Comparison of ENCODE assay signal across 29 cellular contexts in genomic region chr16:57510016-57510871, GRCh38. TPM values are rescaled to one million over a fixed set of nuclear protein-coding genes. Genes with fewer than 3 reads are reported as not detected.
DNase-seq lines count a peak whose midpoint lies in the region; ATAC-seq, FAIRE-seq and TF ChIP-seq lines count a peak whose summit lies in the region.
"Had no signal": no experiment of that assay in that cellular context is flagged by ENCODE, and none has a peak within 500 bp of the region (broad histone marks: within the 10 kb centered on the region; RNA-seq: fewer than 3 reads in every experiment).

No MANE protein-coding gene starts in this region.

- peak overlapping the region in 8 of 11 experiments; percentile 0 to 37 (median 6); a peak in 6 of 22 replicates for H3K4me2 ChIP-seq in BLaER1 treated with 17β-estradiol and CSF1 and Interleukin-3, amounts not matched to agents 10 nM and 100 nM

- DNase-seq in NT2/D1 (ENCODE audit: low read depth, low spot score) = no peak
- peak; percentile 50 for DNase-seq in kidney
- DNase-seq in neural crest cell (ENCODE audit: low read depth, low spot score) = no peak
- no peak for DNase-seq in amygdala (lab: John Stamatoyannopoulos, UW)
- DNase-seq in NCI-H526 (lab: John Stamatoyannopoulos, UW) = no peak
- no peak for DNase-seq in adrenal gland
- DNase-seq: activated CD4-positive, alpha-beta T cell treated with anti-CD3 and anti-CD28 coated beads for 36 hours; activated gamma-delta T cell; body of pancreas; Calu3; effector memory CD4-positive, alpha-beta T cell; foreskin keratinocyte; HCEC 1CT; heart right ventricle; left ventricle myocardium superior; NCI-H510A; nucleus accumbens had no signal

- no peak for FAIRE-seq in kidney (lab: Jason Lieb, UNC)
- FAIRE-seq: RCC 7860 had no signal

- H3K27ac ChIP-seq in BLaER1 treated with 17β-estradiol and CSF1 and Interleukin-3, amounts not matched to agents 10 nM and 100 nM = no peak overlapping the region
- no peak overlapping the region for H3K27ac ChIP-seq in kidney (ENCODE audit: low read depth in 2 of 2, low read length in 2 of 2)
- no peak overlapping the region for H3K27ac ChIP-seq in adrenal gland
- H3K27ac ChIP-seq: body of pancreas, C4-2B, foreskin keratinocyte, heart right ventricle, SJSA1, tibial nerve had no signal

- TF ChIP-seq CTCF in kidney (IDR thresholded peaks at IDR 0.05; ENCODE audit: borderline replicate concordance, extremely low read depth, insufficient read depth) (no peak), neural crest cell (conservative IDR thresholded peaks at IDR 0.05) (no peak), adrenal gland (IDR thresholded peaks at IDR 0.05) (no peak)

- no peaks in the 10 kb centered on the region for H3K27me3 ChIP-seq in BLaER1 treated with 17β-estradiol and CSF1 and Interleukin-3, amounts not matched to agents 10 nM and 100 nM
- H3K27me3 ChIP-seq in NT2/D1 (ENCODE audit: insufficient read depth, insufficient read length) = no peaks in the 10 kb centered on the region
- H3K27me3 ChIP-seq in adrenal gland = no peaks in the 10 kb centered on the region
- H3K27me3 ChIP-seq: body of pancreas, heart right ventricle, SJSA1 had no signal

- peak overlapping the region; percentile 12 for H3K27ac Mint-ChIP-seq in neural crest cell (ENCODE audit: unreplicated experiment)
- H3K27ac Mint-ChIP-seq: activated CD4-positive, alpha-beta T cell treated with anti-CD3 and anti-CD28 coated beads for 36 hours; stimulated activated naive CD8-positive, alpha-beta T cell treated with anti-CD3 and anti-CD28 coated beads, Interleukin-15, Interleukin-2, amounts not matched to agents 100 ng/mL and 50 ng/mL, for 24 hours; T-helper 1 cell treated with Interleukin-12 subunit alpha and Interleukin-12 subunit beta and Interleukin-4 antibody, amounts not matched to agents 30 μg/mL and 1 μg/mL, for 36 hours had no signal

- H3K9me3 ChIP-seq in BLaER1 treated with 17β-estradiol and CSF1 and Interleukin-3, amounts not matched to agents 10 nM and 100 nM (replicated peaks in 1 of 11) = no peaks in the 10 kb centered on the region
- H3K9me3 ChIP-seq in NT2/D1 (ENCODE audit: insufficient read depth, low read length) (no peaks in the 10 kb centered on the region), kidney (ENCODE audit: control insufficient read depth in 1 of 2, low read length in 2 of 2) (no peaks in the 10 kb centered on the region), adrenal gland (replicated peaks in 1 of 3) (no peaks in the 10 kb centered on the region)
- H3K9me3 ChIP-seq: body of pancreas, heart right ventricle, SJSA1, tibial nerve had no signal

- peaks cover 29% of the 10 kb centered on the region for H3K4me1 Mint-ChIP-seq in neural crest cell
- H3K4me1 Mint-ChIP-seq: activated CD4-positive, alpha-beta T cell treated with anti-CD3 and anti-CD28 coated beads for 36 hours had no signal

- no peaks in the 10 kb centered on the region for H3K9me3 Mint-ChIP-seq in neural crest cell
- H3K9me3 Mint-ChIP-seq: stimulated activated naive CD8-positive, alpha-beta T cell treated with anti-CD3 and anti-CD28 coated beads, Interleukin-15, Interleukin-2, amounts not matched to agents 100 ng/mL and 50 ng/mL, for 24 hours; T-helper 1 cell treated with Interleukin-12 subunit alpha and Interleukin-12 subunit beta and Interleukin-4 antibody, amounts not matched to agents 30 μg/mL and 1 μg/mL, for 36 hours had no signal

- H3K9ac ChIP-seq in BLaER1 treated with 17β-estradiol and CSF1 and Interleukin-3, amounts not matched to agents 10 nM and 100 nM = no peak overlapping the region; a peak in 1 of 22 replicates
- H3K9ac ChIP-seq in NT2/D1 (ENCODE audit: insufficient read length, low read depth) (peak overlapping the region; percentile 51), kidney (ENCODE audit: low read length in 2 of 2) (no peak overlapping the region)

- ATAC-seq in HG03025 (IDR thresholded peaks at IDR 0.05; ENCODE audit: low FRiP score, unreplicated experiment) = no peak
- ATAC-seq: activated CD4-positive, alpha-beta T cell treated with anti-CD3 and anti-CD28 coated beads for 36 hours; body of pancreas; esophagus mucosa; foreskin keratinocyte had no signal

- no peaks in the 10 kb centered on the region for H3K27me3 Mint-ChIP-seq in neural crest cell (ENCODE audit: low read depth)
- H3K27me3 Mint-ChIP-seq: activated CD4-positive, alpha-beta T cell treated with anti-CD3 and anti-CD28 coated beads for 36 hours; stimulated activated naive CD8-positive, alpha-beta T cell treated with anti-CD3 and anti-CD28 coated beads, Interleukin-15, Interleukin-2, amounts not matched to agents 100 ng/mL and 50 ng/mL, for 24 hours had no signal

- H3K36me3 Mint-ChIP-seq in neural crest cell (ENCODE audit: low read depth) = no peaks in the 10 kb centered on the region

- H3K4me1 ChIP-seq in BLaER1 treated with 17β-estradiol and CSF1 and Interleukin-3, amounts not matched to agents 10 nM and 100 nM = peaks cover 6 to 34% (median 22%) of the 10 kb centered on the region in 10 experiments; a peak in 18 of 20 replicates
- H3K4me1 ChIP-seq in NT2/D1 (ENCODE audit: insufficient read depth, insufficient read length) = peaks cover 32% of the 10 kb centered on the region
- peaks cover 11 to 26% of the 10 kb centered on the region in 2 donors for H3K4me1 ChIP-seq in kidney (ENCODE audit: control insufficient read depth in 1 of 2, insufficient read depth in 1 of 2, low read depth in 1 of 2, low read length in 2 of 2)
- no peaks in the 10 kb centered on the region for H3K4me1 ChIP-seq in adrenal gland (replicated peaks in 1 of 2)
- H3K4me1 ChIP-seq: body of pancreas, foreskin keratinocyte, tibial nerve had no signal

- peaks cover 0 to 35% (median 10%) of the 10 kb centered on the region in 11 experiments; a peak in 8 of 22 replicates for H3K36me3 ChIP-seq in BLaER1 treated with 17β-estradiol and CSF1 and Interleukin-3, amounts not matched to agents 10 nM and 100 nM
- peaks cover 12% of the 10 kb centered on the region for H3K36me3 ChIP-seq in NT2/D1 (ENCODE audit: insufficient read depth, insufficient read length, low read length)
- peaks cover 0 to 3% of the 10 kb centered on the region in 2 donors for H3K36me3 ChIP-seq in kidney (ENCODE audit: control insufficient read depth in 1 of 2, insufficient read depth in 2 of 2, low read length in 2 of 2)
- H3K36me3 ChIP-seq in adrenal gland (replicated peaks in 1 of 2) = no peaks in the 10 kb centered on the region

- no peak for TF ChIP-seq POLR2A in adrenal gland (IDR thresholded peaks at IDR 0.05)

- no peaks in the 10 kb centered on the region for H4K20me1 ChIP-seq in BLaER1 treated with 17β-estradiol and CSF1 and Interleukin-3, amounts not matched to agents 10 nM and 100 nM

- intact Hi-C loops in kidney (cut with DNase I) = loop anchor here (10.0 kb wide), 1 partner anchor 95 kb away; no protein-coding TSS in a partner anchor
- intact Hi-C loops in adrenal gland (cut with DNase I) = loop anchor here in 1 of 2 donors (10.0 kb wide), 1 partner anchor 205 kb away; no protein-coding TSS in a partner anchor

- H3K4me3 Mint-ChIP-seq in neural crest cell = no peak overlapping the region
- H3K4me3 Mint-ChIP-seq: activated CD4-positive, alpha-beta T cell treated with anti-CD3 and anti-CD28 coated beads for 36 hours; stimulated activated naive CD8-positive, alpha-beta T cell treated with anti-CD3 and anti-CD28 coated beads, Interleukin-15, Interleukin-2, amounts not matched to agents 100 ng/mL and 50 ng/mL, for 24 hours; T-helper 1 cell treated with Interleukin-12 subunit alpha and Interleukin-12 subunit beta and Interleukin-4 antibody, amounts not matched to agents 30 μg/mL and 1 μg/mL, for 36 hours had no signal

- WGBS in adrenal gland, 4 donors = 62 to 71% (median 66%) methylated on average over 8 to 10 of the region's 10 CpGs

- H3K4me3 ChIP-seq in BLaER1 treated with 17β-estradiol and CSF1 and Interleukin-3, amounts not matched to agents 10 nM and 100 nM = no peak overlapping the region
- H3K4me3 ChIP-seq in NT2/D1 (ENCODE audit: insufficient read length, low read depth) (no peak overlapping the region), kidney (ENCODE audit: low read length in 2 of 2) (no peak overlapping the region), adrenal gland (no peak overlapping the region)
- H3K4me3 ChIP-seq: body of pancreas, heart right ventricle, SJSA1, tibial nerve had no signal

RNA-seq across cellular contexts. Expression of gene DOK4, which starts 24.0 kb away (rescaled TPM):
- 63.7 TPM for total RNA-seq in kidney
- polyA plus RNA-seq in kidney (ENCODE audit: insufficient read depth, low read depth, low replicate concordance) = 57.2 TPM
- 20.4 and 22.7 TPM in 2 replicates for total RNA-seq in neural crest cell
- total RNA-seq in adrenal gland = 10 to 100 TPM in 7 of 8 donors, 1 to 10 TPM in 1; 8.8 to 36.1 (median 17.2) TPM
- polyA plus RNA-seq in adrenal gland = 10 to 100 TPM in 2 of 3 donors, 1 to 10 TPM in 1; 4.3 to 31.8 (median 19.0) TPM

RNA-seq across cellular contexts. Expression of gene CCDC102A, which starts 26.1 kb away (rescaled TPM):
- total RNA-seq in kidney = 11.9 TPM
- polyA plus RNA-seq in kidney (ENCODE audit: insufficient read depth, low read depth, low replicate concordance) = 5.7 TPM
- total RNA-seq in neural crest cell = 6.4 and 8.6 TPM in 2 replicates
- total RNA-seq in adrenal gland = 10 to 100 TPM in 4 of 8 donors, 1 to 10 TPM in 4; 2.2 to 23.6 (median 11.1) TPM
- polyA plus RNA-seq in adrenal gland = 1 to 10 TPM; 1.6 to 8.5 (median 3.8) TPM

RNA-seq across cellular contexts. Expression of gene ADGRG5, which starts 32.2 kb away (rescaled TPM):
- total RNA-seq in kidney (2.2 TPM), neural crest cell (0.07 TPM in 2 replicates), adrenal gland (under 1 TPM in 5 of 8 donors, not detected in 3; 0.14 to 0.54 (median 0.19) TPM)
- polyA plus RNA-seq in kidney (ENCODE audit: insufficient read depth, low read depth, low replicate concordance) (0.15 TPM), adrenal gland (under 1 TPM; 0.22 to 0.48 (median 0.24) TPM)
- total RNA-seq: chondrocyte, foreskin keratinocyte, left ventricle myocardium superior, MCF 10A, renal cortical epithelial cell, SJSA1 had no signal

RNA-seq across cellular contexts. Expression of gene POLR2C, which starts 47.8 kb away (rescaled TPM):
- 58.9 TPM for total RNA-seq in kidney
- polyA plus RNA-seq in kidney (ENCODE audit: insufficient read depth, low read depth, low replicate concordance) = 68.9 TPM
- 74.0 and 77.5 TPM in 2 replicates for total RNA-seq in neural crest cell
- total RNA-seq in adrenal gland = 100 to 1,000 TPM in 3 of 8 donors, 10 to 100 TPM in 5; 52.8 to 147 (median 84.7) TPM
- polyA plus RNA-seq in adrenal gland = 10 to 100 TPM; 28.3 to 73.9 (median 32.4) TPM
